Comparison of ENCODE assay signal across 8 cellular contexts in the genomic region with DNA sequence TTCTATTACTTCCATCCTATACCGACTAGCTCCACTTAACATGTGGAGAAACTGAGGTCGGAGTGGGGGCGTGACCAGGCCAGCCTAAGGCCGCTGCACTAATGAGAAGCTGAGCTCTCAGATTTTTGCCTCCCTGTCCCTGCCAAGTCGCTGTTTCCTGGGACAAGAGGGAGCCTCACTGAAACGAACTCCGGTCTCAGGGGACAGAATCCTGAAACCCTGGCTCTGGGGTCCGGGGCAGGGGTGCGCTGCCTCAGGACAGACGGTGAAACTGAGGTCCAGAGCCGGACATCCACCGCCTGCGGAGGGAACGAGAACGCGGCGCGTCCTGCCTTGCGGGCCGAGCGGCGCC. TPM values are rescaled to one million over a fixed set of nuclear protein-coding genes. Genes with fewer than 3 reads are reported as not detected.
A peak's percentile ranks its signal among the peaks of the same experiment; 100 is the strongest.
DNase-seq lines count a peak whose midpoint lies in the region; ATAC-seq and TF ChIP-seq lines count a peak whose summit lies in the region.

No MANE protein-coding gene starts in this region.

- H3K4me3 ChIP-seq in AG09309 (ENCODE audit: control insufficient read depth, low read depth, low read length) (peak overlapping the region; percentile 60), endocrine pancreas (ENCODE audit: control insufficient read depth, insufficient read depth, low read length) (no peak overlapping the region)
- H3K4me3 ChIP-seq in naive thymus-derived CD4-positive, alpha-beta T cell (ENCODE audit: low read length) = peak overlapping the region; percentile 83

- peak overlapping the region; percentile 81 for H3K9ac ChIP-seq in endocrine pancreas (ENCODE audit: control insufficient read depth, insufficient read depth, low read length)

- peaks cover 0 to 4% (median 0%) of the 10 kb centered on the region in 11 donors for H3K9me3 Mint-ChIP-seq in naive thymus-derived CD4-positive, alpha-beta T cell

- peak overlapping the region; percentile 80 to 97 (median 90) for H3K27ac Mint-ChIP-seq in naive thymus-derived CD4-positive, alpha-beta T cell

- intact Hi-C loops in naive thymus-derived CD4-positive, alpha-beta T cell (cut with micrococcal nuclease) = loop anchor here (1.0 to 5.0 kb wide), 5 partner anchors 35 to 235 kb away; a partner anchor contains a TSS

- peaks cover 1 to 33% (median 4%) of the 10 kb centered on the region in 5 donors for H3K36me3 Mint-ChIP-seq in naive thymus-derived CD4-positive, alpha-beta T cell

- H3K27ac ChIP-seq in naive thymus-derived CD4-positive, alpha-beta T cell (ENCODE audit: low read depth, low read length) = peak overlapping the region; percentile 82

- no peak for ATAC-seq in naive thymus-derived CD4-positive, alpha-beta T cell
- no peak for ATAC-seq in GM21381 (IDR thresholded peaks at IDR 0.05; ENCODE audit: unreplicated experiment)

- H3K27me3 ChIP-seq in endocrine pancreas (ENCODE audit: control insufficient read depth, insufficient read depth, low read length) = no peaks in the 10 kb centered on the region
- no peaks in the 10 kb centered on the region for H3K27me3 ChIP-seq in naive thymus-derived CD4-positive, alpha-beta T cell (ENCODE audit: control insufficient read depth in 2 of 2, insufficient read depth in 2 of 2, low read length in 2 of 2)

- POLR2A ChIA-PET in naive thymus-derived CD4-positive, alpha-beta T cell (lab: Charles Lee) = interaction anchor here (0.6 to 2.9 kb wide), 16 partner anchors 9 to 197 kb away, joined by 3 to 23 read pairs (median 6); a partner anchor contains a TSS

- peaks cover 38 to 57% (median 50%) of the 10 kb centered on the region in 7 donors for H3K4me1 Mint-ChIP-seq in naive thymus-derived CD4-positive, alpha-beta T cell

- DNase-seq in AG09309 (ENCODE audit: low read depth) (no peak), NCI-H2171 (lab: John Stamatoyannopoulos, UW) (peak; percentile 48), GF-D8 (lab: John Stamatoyannopoulos, UW) (no peak), AG20443 (ENCODE audit: low spot score) (no peak)
- no peak for DNase-seq in naive thymus-derived CD4-positive, alpha-beta T cell
- no peak for DNase-seq in stimulated activated CD4-positive, alpha-beta T cell treated with anti-CD3 and anti-CD28 coated beads, Interleukin-15, amount 100 ng/mL, for 24 hours

- H3K9me3 ChIP-seq in endocrine pancreas (ENCODE audit: control insufficient read depth, low read length) = no peaks in the 10 kb centered on the region
- H3K9me3 ChIP-seq in naive thymus-derived CD4-positive, alpha-beta T cell (ENCODE audit: control insufficient read depth in 2 of 3, low read length in 3 of 3) = no peaks in the 10 kb centered on the region

- no peaks in the 10 kb centered on the region for H3K36me3 ChIP-seq in endocrine pancreas (ENCODE audit: control insufficient read depth, insufficient read depth, low read length)
- H3K36me3 ChIP-seq in naive thymus-derived CD4-positive, alpha-beta T cell (ENCODE audit: control insufficient read depth in 2 of 3, insufficient read depth in 3 of 3, low read length in 3 of 3) = peaks cover 0 to 15% (median 0%) of the 10 kb centered on the region in 3 experiments

- CTCF ChIA-PET in naive thymus-derived CD4-positive, alpha-beta T cell (lab: Charles Lee) = interaction anchor here (1.1 to 1.3 kb wide), 2 partner anchors 32 kb away, joined by 3 to 6 read pairs; a partner anchor contains a TSS

- TF ChIP-seq CTCF in AG09309 (IDR thresholded peaks at IDR 0.05; ENCODE audit: control insufficient read depth, insufficient read depth, low read depth, low read length, missing control alignments) = no peak

- H3K4me1 ChIP-seq in endocrine pancreas (ENCODE audit: control insufficient read depth, insufficient read depth, low read length) = no peaks in the 10 kb centered on the region
- peaks cover 25 to 29% of the 10 kb centered on the region in 2 donors for H3K4me1 ChIP-seq in naive thymus-derived CD4-positive, alpha-beta T cell (ENCODE audit: control insufficient read depth in 2 of 2, insufficient read depth in 2 of 2, low read length in 2 of 2)

- peak overlapping the region; percentile 75 to 93 (median 83) for H3K4me3 Mint-ChIP-seq in naive thymus-derived CD4-positive, alpha-beta T cell

- H3K27me3 Mint-ChIP-seq in naive thymus-derived CD4-positive, alpha-beta T cell = peaks cover 0 to under 1% (median 0%) of the 10 kb centered on the region in 5 donors

RNA-seq across cellular contexts. Expression of a gene that starts 0.2 kb away (rescaled TPM):
- total RNA-seq in naive thymus-derived CD4-positive, alpha-beta T cell = 10 to 100 TPM; 14.8 to 32.8 (median 29.2) TPM
- polyA plus RNA-seq in naive thymus-derived CD4-positive, alpha-beta T cell = 10 to 100 TPM; 46.0 to 51.6 TPM

RNA-seq across cellular contexts. Expression of a gene that starts 31.0 kb away (rescaled TPM):
- total RNA-seq in naive thymus-derived CD4-positive, alpha-beta T cell = 10 to 100 TPM; 12.0 to 87.1 (median 49.8) TPM
- polyA plus RNA-seq in naive thymus-derived CD4-positive, alpha-beta T cell = 1 to 10 TPM; 6.8 to 6.9 TPM

RNA-seq across cellular contexts. Expression of a gene that starts 49.1 kb away (rescaled TPM):
- 100 to 1,000 TPM in 4 of 5 experiments, 10 to 100 TPM in 1; 80.4 to 169 (median 139) TPM for total RNA-seq in naive thymus-derived CD4-positive, alpha-beta T cell
- 10 to 100 TPM; 32.8 to 50.4 TPM for polyA plus RNA-seq in naive thymus-derived CD4-positive, alpha-beta T cell
